ENCODE assay signal across 18 cellular contexts in the genomic region with DNA sequence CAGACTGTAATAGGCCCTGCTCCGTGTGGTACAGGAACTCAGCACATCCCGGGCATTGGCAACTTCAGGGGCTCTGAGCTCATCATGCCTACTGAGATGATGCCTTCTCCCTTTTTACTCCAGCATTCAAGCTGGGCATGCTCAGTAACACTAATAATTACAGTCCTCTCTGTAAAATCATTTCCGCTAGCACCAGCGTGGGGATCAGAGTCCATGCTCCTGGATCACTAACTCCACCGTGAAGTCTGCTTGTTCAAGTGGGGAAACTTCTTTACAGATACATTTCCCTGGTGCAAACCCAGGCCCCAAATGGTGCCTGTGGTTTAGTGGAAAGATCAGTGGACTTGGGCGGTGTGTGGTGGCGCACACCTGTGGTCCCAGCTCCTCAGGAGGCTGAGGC. TPM values are rescaled to one million over a fixed set of nuclear protein-coding genes. Genes with fewer than 3 reads are reported as not detected.
A peak's percentile ranks its signal among the peaks of the same experiment; 100 is the strongest.
DNase-seq lines count a peak whose midpoint lies in the region; ATAC-seq and TF ChIP-seq lines count a peak whose summit lies in the region.
"Had no signal": no experiment of that assay in that cellular context is flagged by ENCODE, and none has a peak within 500 bp of the region (broad histone marks: within the 10 kb centered on the region; RNA-seq: fewer than 3 reads in every experiment).

No MANE protein-coding gene starts in this region.

- H3K4me1 Mint-ChIP-seq in stimulated activated effector memory CD8-positive, alpha-beta T cell treated with anti-CD3 and anti-CD28 coated beads, Interleukin-12 subunit alpha, Interleukin-12 subunit beta, amount 100 ng/mL, for 72 hours = peaks cover 22% of the 10 kb centered on the region
- peaks cover 2 to 3% of the 10 kb centered on the region in 2 donors for H3K4me1 Mint-ChIP-seq in effector memory CD8-positive, alpha-beta T cell (ENCODE audit: low read depth in 2 of 2)
- H3K4me1 Mint-ChIP-seq: GM23338 had no signal

- H3K4me1 ChIP-seq in thyroid gland = no peaks in the 10 kb centered on the region
- H3K4me1 ChIP-seq: BLaER1 had no signal

- TF ChIP-seq CTCF in coronary artery (IDR thresholded peaks at IDR 0.05) = no peak
- no peak for TF ChIP-seq CTCF in thyroid gland (IDR thresholded peaks at IDR 0.05)

- H3K36me3 Mint-ChIP-seq in stimulated activated effector memory CD8-positive, alpha-beta T cell treated with anti-CD3 and anti-CD28 coated beads, Interleukin-12 subunit alpha, Interleukin-12 subunit beta, amount 100 ng/mL, for 72 hours = peaks cover 97% of the 10 kb centered on the region
- H3K36me3 Mint-ChIP-seq in effector memory CD8-positive, alpha-beta T cell (ENCODE audit: insufficient read depth) = peaks cover 73% of the 10 kb centered on the region

- no peaks in the 10 kb centered on the region for H3K27me3 Mint-ChIP-seq in effector memory CD8-positive, alpha-beta T cell
- H3K27me3 Mint-ChIP-seq: CD4-positive, alpha-beta memory T cell had no signal

- H3K4me3 Mint-ChIP-seq in stimulated activated effector memory CD8-positive, alpha-beta T cell treated with anti-CD3 and anti-CD28 coated beads, Interleukin-12 subunit alpha, Interleukin-12 subunit beta, amount 100 ng/mL, for 72 hours = no peak overlapping the region
- no peak overlapping the region for H3K4me3 Mint-ChIP-seq in effector memory CD8-positive, alpha-beta T cell
- H3K4me3 Mint-ChIP-seq: CD14-positive monocyte; CD4-positive, alpha-beta memory T cell; GM23338 had no signal

- H3K27ac Mint-ChIP-seq in stimulated activated effector memory CD8-positive, alpha-beta T cell treated with anti-CD3 and anti-CD28 coated beads, Interleukin-12 subunit alpha, Interleukin-12 subunit beta, amount 100 ng/mL, for 72 hours = peak overlapping the region; percentile 27
- H3K27ac Mint-ChIP-seq in effector memory CD8-positive, alpha-beta T cell = no peak overlapping the region
- H3K27ac Mint-ChIP-seq: GM23338 had no signal

- H3K9me3 ChIP-seq in thyroid gland = no peaks in the 10 kb centered on the region
- H3K9me3 ChIP-seq: BLaER1 had no signal

- H3K9me3 Mint-ChIP-seq in stimulated activated effector memory CD8-positive, alpha-beta T cell treated with anti-CD3 and anti-CD28 coated beads, Interleukin-12 subunit alpha, Interleukin-12 subunit beta, amount 100 ng/mL, for 72 hours = no peaks in the 10 kb centered on the region
- no peaks in the 10 kb centered on the region for H3K9me3 Mint-ChIP-seq in effector memory CD8-positive, alpha-beta T cell
- H3K9me3 Mint-ChIP-seq: CD4-positive, alpha-beta memory T cell; GM23338 had no signal

- H3K27me3 ChIP-seq in thyroid gland = no peaks in the 10 kb centered on the region
- H3K27me3 ChIP-seq: BLaER1 had no signal

- DNase-seq in coronary artery (ENCODE audit: low spot score) (peak; percentile 31), islet precursor cell (peak; percentile 41), mesenteric fat pad (ENCODE audit: low spot score) (peak; percentile 84), thyroid gland (no peak), hippocampal formation (lab: John Stamatoyannopoulos, UW) (no peak)
- DNase-seq in stimulated activated effector memory CD8-positive, alpha-beta T cell treated with anti-CD3 and anti-CD28 coated beads, Interleukin-12 subunit alpha, Interleukin-12 subunit beta, amount 100 ng/mL, for 72 hours (ENCODE audit: low spot score in 2 of 2) = no peak
- no peak for DNase-seq in effector memory CD8-positive, alpha-beta T cell
- DNase-seq: 8988T; CD4-positive, alpha-beta memory T cell; DMS153; DMS79; GDM1; H7 had no signal

- intact Hi-C loops in thyroid gland (cut with DNase I) = no loop called here

- no peak overlapping the region for H3K27ac ChIP-seq in coronary artery
- H3K27ac ChIP-seq in thyroid gland = no peak overlapping the region
- H3K27ac ChIP-seq: BLaER1 had no signal

- H3K4me3 ChIP-seq in coronary artery (no peak overlapping the region), thyroid gland (replicated peaks in 1 of 3) (no peak overlapping the region)
- H3K4me3 ChIP-seq: BLaER1, GM23338 had no signal

- ATAC-seq in stimulated activated effector memory CD8-positive, alpha-beta T cell treated with anti-CD3 and anti-CD28 coated beads, Interleukin-12 subunit alpha, Interleukin-12 subunit beta, amount 100 ng/mL, for 72 hours = no peak
- ATAC-seq in effector memory CD8-positive, alpha-beta T cell (replicated peaks) = no peak
- ATAC-seq: GM23338, HCT116 had no signal

- no peak for TF ChIP-seq POLR2A in thyroid gland (IDR thresholded peaks at IDR 0.05)

- WGBS in thyroid gland, 2 donors = 91 to 98% methylated on average over 6 to 7 of the region's 7 CpGs

- H3K36me3 ChIP-seq in thyroid gland = peaks cover 13 to 28% of the 10 kb centered on the region in 2 donors

RNA-seq across cellular contexts. Expression of a gene that starts 16.7 kb away (rescaled TPM):
- 15.4 TPM for total RNA-seq in mesenteric fat pad
- 10 to 100 TPM; 18.0 to 53.4 (median 37.3) TPM for total RNA-seq in thyroid gland

RNA-seq across cellular contexts. Expression of a gene that starts 18.2 kb away (rescaled TPM):
- total RNA-seq in mesenteric fat pad (1.1 TPM), thyroid gland (1 to 10 TPM in 2 of 4 donors, not detected in 2; 2.8 to 4.5 TPM)
- total RNA-seq: A673 had no signal

RNA-seq across cellular contexts. Expression of a gene that starts 37.9 kb away (rescaled TPM):
- total RNA-seq in mesenteric fat pad (68.8 TPM), thyroid gland (100 to 1,000 TPM in 1 of 4 donors, 10 to 100 TPM in 3; 39.2 to 153 (median 59.5) TPM)

RNA-seq across cellular contexts. Expression of a gene that starts 42.6 kb away (rescaled TPM):
- total RNA-seq in mesenteric fat pad (56.5 TPM), thyroid gland (10 to 100 TPM; 28.5 to 37.6 (median 32.8) TPM)

RNA-seq across cellular contexts. Expression of a gene that starts 54.7 kb away (rescaled TPM):
- total RNA-seq in mesenteric fat pad (789 TPM), thyroid gland (100 to 1,000 TPM; 132 to 545 (median 312) TPM)

Comparison
In these comparisons a context has a peak if more than half of its experiments do, and no peak if none do; other contexts are left out.
1. DNase-seq: peak in coronary artery (single experiment), islet precursor cell (single experiment) and mesenteric fat pad (single experiment); none in stimulated activated effector memory CD8-positive, alpha-beta T cell treated with anti-CD3 and anti-CD28 coated beads, Interleukin-12 subunit alpha, Interleukin-12 subunit beta, amount 100 ng/mL, for 72 hours (0 of 2), effector memory CD8-positive, alpha-beta T cell (0 of 3), thyroid gland (0 of 2) and hippocampal formation (0 of 2).